In genomic region chr7:10210000-10210399, GRCh38 we compare ENCODE assay signal across 29 cellular contexts.
"Had no signal": no experiment of that assay in that cellular context is flagged by ENCODE, and none has a peak within 500 bp of the region (broad histone marks: within the 10 kb centered on the region; RNA-seq: fewer than 3 reads in every experiment).

No MANE protein-coding gene starts in this region.

- H3K27me3 Mint-ChIP-seq: activated CD4-positive, alpha-beta memory T cell treated with anti-CD3 and anti-CD28 coated beads, Interleukin-2, amount 10 ng/mL, durations not matched to agents 7 days and 5 days; activated CD4-positive, alpha-beta T cell treated with anti-CD3 and anti-CD28 coated beads, Interleukin-2, amount 10 ng/mL, durations not matched to agents 7 days and 5 days; activated naive CD4-positive, alpha-beta T cell treated with anti-CD3 and anti-CD28 coated beads, Interleukin-2, amount 10 ng/mL, durations not matched to agents 7 days and 5 days; activated naive CD8-positive, alpha-beta T cell treated with anti-CD3 and anti-CD28 coated beads, Interleukin-2, amount 10 ng/mL, durations not matched to agents 7 days and 5 days; activated T-cell treated with anti-CD3 and anti-CD28 coated beads, Interleukin-2, amount 50 U/mL, for 24 hours; central memory CD8-positive, alpha-beta T cell; effector memory CD8-positive, alpha-beta T cell had no signal

- H3K27me3 ChIP-seq: ascending aorta, breast epithelium, cardiac muscle cell, esophagus muscularis mucosa, foreskin keratinocyte, gastrocnemius medialis had no signal

- H3K36me3 ChIP-seq: ascending aorta, breast epithelium, cardiac muscle cell, esophagus muscularis mucosa, gastrocnemius medialis had no signal

- H3K4me1 Mint-ChIP-seq: activated CD4-positive, alpha-beta memory T cell treated with anti-CD3 and anti-CD28 coated beads, Interleukin-2, amount 10 ng/mL, durations not matched to agents 7 days and 5 days; activated CD4-positive, alpha-beta T cell treated with anti-CD3 and anti-CD28 coated beads, Interleukin-2, amount 10 ng/mL, durations not matched to agents 7 days and 5 days; activated naive CD4-positive, alpha-beta T cell treated with anti-CD3 and anti-CD28 coated beads, Interleukin-2, amount 10 ng/mL, durations not matched to agents 7 days and 5 days; activated naive CD8-positive, alpha-beta T cell treated with anti-CD3 and anti-CD28 coated beads, Interleukin-2, amount 10 ng/mL, durations not matched to agents 7 days and 5 days; brain; central memory CD8-positive, alpha-beta T cell had no signal

- H3K4me3 Mint-ChIP-seq: activated CD4-positive, alpha-beta memory T cell treated with anti-CD3 and anti-CD28 coated beads, Interleukin-2, amount 10 ng/mL, durations not matched to agents 7 days and 5 days; activated CD4-positive, alpha-beta T cell treated with anti-CD3 and anti-CD28 coated beads, Interleukin-2, amount 10 ng/mL, durations not matched to agents 7 days and 5 days; activated naive CD4-positive, alpha-beta T cell treated with anti-CD3 and anti-CD28 coated beads, Interleukin-2, amount 10 ng/mL, durations not matched to agents 7 days and 5 days; activated naive CD8-positive, alpha-beta T cell treated with anti-CD3 and anti-CD28 coated beads, Interleukin-2, amount 10 ng/mL, durations not matched to agents 7 days and 5 days; activated T-cell treated with anti-CD3 and anti-CD28 coated beads, Interleukin-2, amount 50 U/mL, for 24 hours; activated T-cell treated with anti-CD3 and anti-CD28 coated beads, Interleukin-2, amount 50 U/mL, for 72 hours; brain; central memory CD8-positive, alpha-beta T cell; effector memory CD8-positive, alpha-beta T cell had no signal

- H3K36me3 Mint-ChIP-seq: activated naive CD4-positive, alpha-beta T cell treated with anti-CD3 and anti-CD28 coated beads, Interleukin-2, amount 10 ng/mL, durations not matched to agents 7 days and 5 days; activated naive CD4-positive, alpha-beta T cell treated with anti-CD3 and anti-CD28 coated beads, Interleukin-2, amount 50 U/mL, for 72 hours; activated naive CD8-positive, alpha-beta T cell treated with anti-CD3 and anti-CD28 coated beads, Interleukin-2, amount 10 ng/mL, durations not matched to agents 7 days and 5 days; brain had no signal

- H3K27ac ChIP-seq: ascending aorta, breast epithelium, cardiac muscle cell, esophagus muscularis mucosa, foreskin keratinocyte, gastrocnemius medialis had no signal

- H3K4me3 ChIP-seq: ascending aorta, breast epithelium, cardiac muscle cell, esophagus muscularis mucosa, gastrocnemius medialis had no signal

- ATAC-seq: activated naive CD4-positive, alpha-beta T cell treated with anti-CD3 and anti-CD28 coated beads, Interleukin-2, amount 50 U/mL, for 72 hours; activated T-cell treated with anti-CD3 and anti-CD28 coated beads, Interleukin-2, amount 50 U/mL, for 72 hours; effector memory CD8-positive, alpha-beta T cell; foreskin keratinocyte; gastrocnemius medialis had no signal

- H3K4me1 ChIP-seq: ascending aorta, breast epithelium, foreskin keratinocyte, gastrocnemius medialis had no signal

- DNase-seq: activated CD4-positive, alpha-beta memory T cell treated with anti-CD3 and anti-CD28 coated beads, Interleukin-2, amount 10 ng/mL, durations not matched to agents 7 days and 5 days; activated CD4-positive, alpha-beta T cell treated with anti-CD3 and anti-CD28 coated beads for 1 hour; activated CD4-positive, alpha-beta T cell treated with anti-CD3 and anti-CD28 coated beads for 4 hours; activated CD4-positive, alpha-beta T cell treated with anti-CD3 and anti-CD28 coated beads, Interleukin-2, amount 10 ng/mL, durations not matched to agents 7 days and 5 days; activated CD4-positive, alpha-beta T cell treated with anti-CD3 and anti-CD28 coated beads, Interleukin-2, amount 50 U/mL, for 4 hours; activated CD8-positive, alpha-beta memory T cell treated with anti-CD3 and anti-CD28 coated beads, Interleukin-2, amount 50 U/mL, for 48 hours; activated gamma-delta T cell; activated naive CD4-positive, alpha-beta T cell; activated naive CD4-positive, alpha-beta T cell treated with anti-CD3 and anti-CD28 coated beads, Interleukin-2, amount 10 ng/mL, durations not matched to agents 7 days and 5 days; activated naive CD8-positive, alpha-beta T cell treated with anti-CD3 and anti-CD28 coated beads, Interleukin-2, amount 10 ng/mL, durations not matched to agents 7 days and 5 days; activated T-cell treated with anti-CD3 and anti-CD28 coated beads for 4 hours; activated T-cell treated with anti-CD3 and anti-CD28 coated beads, Interleukin-2, amount 50 U/mL, for 24 hours; activated T-cell treated with anti-CD3 and anti-CD28 coated beads, Interleukin-2, amount 50 U/mL, for 72 hours; cortex of kidney; dermis blood vessel endothelial cell; effector CD4-positive, alpha-beta T cell; effector memory CD8-positive, alpha-beta T cell; erythroblast; foreskin keratinocyte; gastrocnemius medialis; glutamatergic neuron; T-helper 2 cell had no signal

- H3K9me3 ChIP-seq: ascending aorta, esophagus muscularis mucosa, gastrocnemius medialis had no signal

- H3K27ac Mint-ChIP-seq: activated CD4-positive, alpha-beta memory T cell treated with anti-CD3 and anti-CD28 coated beads, Interleukin-2, amount 10 ng/mL, durations not matched to agents 7 days and 5 days; activated CD4-positive, alpha-beta T cell treated with anti-CD3 and anti-CD28 coated beads, Interleukin-2, amount 10 ng/mL, durations not matched to agents 7 days and 5 days; activated naive CD4-positive, alpha-beta T cell treated with anti-CD3 and anti-CD28 coated beads, Interleukin-2, amount 10 ng/mL, durations not matched to agents 7 days and 5 days; activated naive CD4-positive, alpha-beta T cell treated with anti-CD3 and anti-CD28 coated beads, Interleukin-2, amount 50 U/mL, for 72 hours; activated naive CD8-positive, alpha-beta T cell treated with anti-CD3 and anti-CD28 coated beads, Interleukin-2, amount 10 ng/mL, durations not matched to agents 7 days and 5 days; activated T-cell treated with anti-CD3 and anti-CD28 coated beads, Interleukin-2, amount 50 U/mL, for 24 hours; activated T-cell treated with anti-CD3 and anti-CD28 coated beads, Interleukin-2, amount 50 U/mL, for 72 hours; brain; effector memory CD8-positive, alpha-beta T cell had no signal
